Comparison of ENCODE assay signal across 24 cellular contexts in the genomic region with DNA sequence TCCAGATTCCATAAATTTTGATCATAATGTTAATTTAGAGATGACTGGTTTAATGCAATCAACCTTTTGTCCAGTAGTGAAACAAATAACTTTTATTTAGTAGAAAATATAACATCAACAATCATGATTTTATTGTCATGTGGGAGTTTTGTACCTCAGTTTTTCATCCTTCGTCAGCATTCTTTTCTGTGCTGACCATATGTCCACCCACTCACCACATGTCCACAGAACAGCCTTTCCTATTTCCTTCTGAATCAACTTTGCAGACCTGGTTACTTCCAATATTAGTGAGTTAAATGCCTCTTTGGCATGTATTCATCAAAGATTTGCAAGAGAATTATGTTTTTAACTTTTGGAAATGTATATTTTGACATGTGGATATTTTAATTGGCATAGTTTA. TPM values are rescaled to one million over a fixed set of nuclear protein-coding genes. Genes with fewer than 3 reads are reported as not detected.
DNase-seq lines count a peak whose midpoint lies in the region; ATAC-seq, FAIRE-seq and TF ChIP-seq lines count a peak whose summit lies in the region.
"Had no signal": no experiment of that assay in that cellular context is flagged by ENCODE, and none has a peak within 500 bp of the region (broad histone marks: within the 10 kb centered on the region; RNA-seq: fewer than 3 reads in every experiment).

No MANE protein-coding gene starts in this region.

- DNase-seq in DMS 273 (lab: John Stamatoyannopoulos, UW; ENCODE audit: unreplicated experiment) = peak; percentile 7
- no peak for DNase-seq in DMS 273 treated with DMSO at 0.1 percent for 48 hours (lab: John Stamatoyannopoulos, UW)
- DNase-seq in cerebellum (ENCODE audit: low spot score) = peak; percentile 51
- DNase-seq in fibroblast of mammary gland (ENCODE audit: low read depth) = peak; percentile 42
- DNase-seq in superior temporal gyrus (ENCODE audit: extremely low spot score) = peak; percentile 34
- DNase-seq in transverse colon = no peak
- DNase-seq in H54 (ENCODE audit: insufficient read length, low spot score) = no peak
- DNase-seq: AML-193; BE2C; CD4-positive, alpha-beta T cell; CD8-positive, alpha-beta memory T cell; DMS153; DND-41; GDM1; GOT3; H7 had no signal

- H3K9me3 ChIP-seq in transverse colon = no peaks in the 10 kb centered on the region
- H3K9me3 ChIP-seq: BE2C had no signal

- no peak for TF ChIP-seq POLR2A in transverse colon (IDR thresholded peaks at IDR 0.05)
- TF ChIP-seq POLR2A in H54 (IDR thresholded peaks at IDR 0.05; ENCODE audit: low read depth, low read length) = no peak

- 53 to 79% methylated on average over 1 of the region's 1 CpG for WGBS in transverse colon (ENCODE audit: low coverage in 1 of 2), 2 donors

- in situ Hi-C loops in transverse colon (cut with MboI; ENCODE audit: low pct_ligation_motif_present in 1 of 4, low pct_unique_long_range_greater_than_20kb in 1 of 4, low sequenced_read_pairs in 3 of 4) = no loop called here

- H3K36me3 ChIP-seq in transverse colon = no peaks in the 10 kb centered on the region
- H3K36me3 ChIP-seq: BE2C; BLaER1 treated with 17β-estradiol and CSF1 and Interleukin-3, amounts not matched to agents 10 nM and 100 nM had no signal

- no peaks in the 10 kb centered on the region for H3K27me3 ChIP-seq in transverse colon
- H3K27me3 ChIP-seq: BE2C; BLaER1 treated with 17β-estradiol and CSF1 and Interleukin-3, amounts not matched to agents 10 nM and 100 nM had no signal

- ATAC-seq in HG03342 (IDR thresholded peaks at IDR 0.05; ENCODE audit: unreplicated experiment) = no peak
- ATAC-seq: GM12878, HCT116 had no signal

- TF ChIP-seq EP300 in transverse colon (IDR thresholded peaks at IDR 0.05; ENCODE audit: low read depth) = no peak

- no peak for TF ChIP-seq CTCF in fibroblast of mammary gland (conservative IDR thresholded peaks at IDR 0.05; ENCODE audit: control insufficient read depth, insufficient read depth, low read depth, low read length)
- TF ChIP-seq CTCF in transverse colon (IDR thresholded peaks at IDR 0.05) = no peak

- FAIRE-seq in H54 (lab: Jason Lieb, UNC) = no peak
- FAIRE-seq: A204.1, D721Med, GM12878, GM19239 had no signal

- intact Hi-C loops in transverse colon (cut with DNase I; ENCODE audit: low total_unique reads) = no loop called here

- H3K4me1 ChIP-seq in transverse colon = no peaks in the 10 kb centered on the region
- H3K4me1 ChIP-seq: BE2C; BLaER1 treated with 17β-estradiol and CSF1 and Interleukin-3, amounts not matched to agents 10 nM and 100 nM had no signal

- no peak overlapping the region for H3K4me3 ChIP-seq in fibroblast of mammary gland (ENCODE audit: control insufficient read depth, low read depth, low read length)
- no peak overlapping the region for H3K4me3 ChIP-seq in transverse colon
- H3K4me3 ChIP-seq: BLaER1 treated with 17β-estradiol and CSF1 and Interleukin-3, amounts not matched to agents 10 nM and 100 nM; GM12878 had no signal

- H3K27ac ChIP-seq in transverse colon = no peak overlapping the region
- H3K27ac ChIP-seq: 22Rv1; BLaER1 treated with 17β-estradiol and CSF1 and Interleukin-3, amounts not matched to agents 10 nM and 100 nM had no signal

RNA-seq across cellular contexts. Expression of gene CNTN1, which starts 36.8 kb away (rescaled TPM):
- total RNA-seq in cerebellum (350 TPM), transverse colon (1 to 10 TPM in 2 of 4 donors, under 1 TPM in 2; 0.60 to 3.2 (median 1.4) TPM)
- total RNA-seq: CD4-positive, alpha-beta T cell; CD8-positive, alpha-beta memory T cell had no signal

Comparison
In these comparisons a context has a peak if more than half of its experiments do, and no peak if none do; other contexts are left out.
1. DNase-seq: peak in DMS 273 (single experiment), cerebellum (single experiment), fibroblast of mammary gland (single experiment) and superior temporal gyrus (single experiment); none in DMS 273 treated with DMSO at 0.1 percent for 48 hours (single experiment), transverse colon (single experiment) and H54 (single experiment).
2. RNA of gene CNTN1, which starts 36.8 kb away (total RNA-seq): 350 TPM in cerebellum (single experiment); 0.60 to 3.2 TPM in transverse colon; every median in the first group is over 10 times any median in the second.